Comparison of ENCODE assay signal across 8 cellular contexts in the genomic region with DNA sequence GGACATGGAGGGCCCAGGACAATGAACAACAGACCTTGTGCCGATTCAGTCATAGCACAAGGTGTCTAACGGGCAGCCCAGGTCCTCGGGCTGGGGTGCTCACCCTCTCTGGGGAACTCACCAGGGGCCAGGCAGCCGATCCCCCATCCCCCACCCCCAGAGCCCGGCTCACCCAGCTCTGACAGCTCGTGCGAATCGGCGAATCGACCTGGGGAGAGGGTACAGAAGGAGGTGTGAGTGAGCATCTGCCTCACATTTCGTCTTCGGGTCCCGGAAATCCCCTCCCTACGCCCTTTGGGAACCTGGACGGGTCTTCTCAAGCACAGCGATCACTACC. TPM values are rescaled to one million over a fixed set of nuclear protein-coding genes. Genes with fewer than 3 reads are reported as not detected.
DNase-seq lines count a peak whose midpoint lies in the region; ATAC-seq, FAIRE-seq and TF ChIP-seq lines count a peak whose summit lies in the region.

No MANE protein-coding gene starts in this region.

- intact Hi-C loops in endothelial cell of umbilical vein (cut with micrococcal nuclease) (loop anchor here (1.0 kb wide), 1 partner anchor 45 kb away; no protein-coding TSS in a partner anchor), ovary (cut with DNase I) (no loop called here)

- peak overlapping the region; percentile 79 for H3K27ac ChIP-seq in endothelial cell of umbilical vein (ENCODE audit: insufficient read depth, low read depth, low read length)
- H3K27ac ChIP-seq in ovary = peak overlapping the region; percentile 4 to 83

- no peak for FAIRE-seq in endothelial cell of umbilical vein (lab: Jason Lieb, UNC)

- ATAC-seq in GM19452 (IDR thresholded peaks at IDR 0.05; ENCODE audit: unreplicated experiment) = peak; percentile 5

- CTCF ChIA-PET in endothelial cell of umbilical vein (lab: Charles Lee) = interaction anchor here (1.0 to 1.3 kb wide), 3 partner anchors 45 to 146 kb away, joined by 3 to 5 read pairs (median 4); no protein-coding TSS in a partner anchor

- H3K27me3 ChIP-seq in endothelial cell of umbilical vein (ENCODE audit: control insufficient read depth in 2 of 2, insufficient read depth in 2 of 2, low read length in 2 of 2) = peaks cover 5 to 9% of the 10 kb centered on the region in 2 experiments
- no peaks in the 10 kb centered on the region for H3K27me3 ChIP-seq in ovary

- POLR2A ChIA-PET in endothelial cell of umbilical vein (lab: Charles Lee) = interaction anchor here (1.3 to 1.6 kb wide), 2 partner anchors 11 to 18 kb away, joined by 3 to 4 read pairs; no protein-coding TSS in a partner anchor

- peak overlapping the region; percentile 96 for H3K4me2 ChIP-seq in endothelial cell of umbilical vein (ENCODE audit: insufficient read depth, low read length)

- dilution Hi-C loops in endothelial cell of umbilical vein (cut with MboI; ENCODE audit: extremely low pct_ligation_motif_present, low sequenced_read_pairs) = no loop called here

- H3K9me3 ChIP-seq in endothelial cell of umbilical vein (replicated peaks; ENCODE audit: control insufficient read depth, insufficient read depth, low read length) (no peaks in the 10 kb centered on the region), ovary (no peaks in the 10 kb centered on the region)

- peak overlapping the region; percentile 88 for H3K9ac ChIP-seq in endothelial cell of umbilical vein (replicated peaks; ENCODE audit: extremely low read depth, insufficient read depth, low read length)

- DNase-seq in NCI-H69 (lab: John Stamatoyannopoulos, UW) (peak; percentile 57), endothelial cell of umbilical vein (ENCODE audit: low read depth, low spot score) (no peak), ovary (no peak), EL (no peak), DMS114 treated with DMSO at 0.1 percent for 48 hours (lab: John Stamatoyannopoulos, UW; ENCODE audit: unreplicated experiment) (no peak), NCI-H2107 treated with DMSO at 0.1 percent for 48 hours (lab: John Stamatoyannopoulos, UW; ENCODE audit: unreplicated experiment) (no peak), NCI-H2227 treated with DMSO at 0.1 percent for 48 hours (lab: John Stamatoyannopoulos, UW) (no peak)

- TF ChIP-seq POLR2A in endothelial cell of umbilical vein (IDR thresholded peaks at IDR 0.05; ENCODE audit: low read depth, low read length) = no peak
- no peak for TF ChIP-seq POLR2A in ovary (IDR thresholded peaks at IDR 0.05)

- no peaks in the 10 kb centered on the region for H4K20me1 ChIP-seq in endothelial cell of umbilical vein (replicated peaks; ENCODE audit: control insufficient read depth, extremely low read depth, insufficient read depth, low read length)

- H3K79me2 ChIP-seq in endothelial cell of umbilical vein (ENCODE audit: control insufficient read depth, insufficient read depth, low read length) = peaks cover 10% of the 10 kb centered on the region

- H3K36me3 ChIP-seq in endothelial cell of umbilical vein (ENCODE audit: control insufficient read depth in 2 of 2, extremely low read depth in 1 of 2, insufficient read depth in 2 of 2, low read length in 2 of 2) (peaks cover 0 to 25% of the 10 kb centered on the region in 2 experiments), ovary (no peaks in the 10 kb centered on the region)

- H3K9me1 ChIP-seq in endothelial cell of umbilical vein (replicated peaks; ENCODE audit: control insufficient read depth, extremely low read depth, insufficient read depth, low read length) = no peaks in the 10 kb centered on the region

- H3K4me1 ChIP-seq in endothelial cell of umbilical vein (ENCODE audit: control insufficient read depth, extremely low read depth, insufficient read depth, low read length) (peaks cover 10% of the 10 kb centered on the region), ovary (ENCODE audit: insufficient read depth) (no peaks in the 10 kb centered on the region)

- TSS peak; percentile 68 for BruUV-seq in endothelial cell of umbilical vein (replicated peaks; lab: Mats Ljungman, UMichigan)

- peak overlapping the region; percentile 87 to 96 (median 94) for H3K4me3 ChIP-seq in endothelial cell of umbilical vein (replicated peaks in 1 of 3; ENCODE audit: insufficient read depth in 1 of 3, low read depth in 1 of 3, low read length in 3 of 3)
- H3K4me3 ChIP-seq in ovary = peak overlapping the region; percentile 86

- WGBS in ovary, 3 donors = 3 to 7% (median 4%) methylated on average over 16 of the region's 16 CpGs

- peak overlapping the region; percentile 49 for H2AFZ ChIP-seq in endothelial cell of umbilical vein (ENCODE audit: low read depth, low read length)

- no peak for TF ChIP-seq EP300 in ovary (IDR thresholded peaks at IDR 0.05)

- TF ChIP-seq CTCF in endothelial cell of umbilical vein (IDR thresholded peaks at IDR 0.05; ENCODE audit: extremely low read depth in 1 of 2, insufficient read depth in 1 of 2, low read depth in 1 of 2, low read length in 2 of 2) (no peak), ovary (IDR thresholded peaks at IDR 0.05) (no peak)

TF ChIP-seq in endothelial cell of umbilical vein, 7 proteins besides CTCF, POLR2A, EP300 and RAD21:
- TF ChIP-seq EZH2 (IDR thresholded peaks at IDR 0.05; ENCODE audit: borderline replicate concordance, low read depth, low read length, severe bottlenecking) (no peak), POLR2AphosphoS5 (IDR thresholded peaks at IDR 0.05; ENCODE audit: insufficient read depth, low read depth, low read length) (no peak), JUN (IDR thresholded peaks at IDR 0.05; ENCODE audit: borderline replicate concordance, insufficient read depth, insufficient read length, low read depth) (no peak), GATA2 (IDR thresholded peaks at IDR 0.05; ENCODE audit: insufficient read depth, insufficient read length, low read depth, low read length) (no peak)

RNA-seq across cellular contexts. Expression of a gene that starts 0.4 kb away (rescaled TPM):
- total RNA-seq in endothelial cell of umbilical vein (25.7 and 27.4 TPM in 2 replicates), ovary (10 to 100 TPM; 18.7 to 31.7 (median 26.5) TPM)
- polyA plus RNA-seq in endothelial cell of umbilical vein (32.2 and 36.8 TPM in 2 replicates), ovary (10 to 100 TPM in 1 of 2 donors, 1 to 10 TPM in 1; 2.9 to 30.0 TPM)
- polyA plus RNA-seq in endothelial cell of umbilical vein (2011; cell fraction: cytosol; rRNA removed) = 22.2 and 27.6 TPM in 2 replicates
- 43.7 and 47.3 TPM in 2 replicates for polyA plus RNA-seq in endothelial cell of umbilical vein (2011; cell fraction: nucleus; rRNA removed)
- 18.1 and 27.9 TPM in 2 replicates for polyA plus RNA-seq in endothelial cell of umbilical vein (2012)
- 14.1 and 19.1 TPM in 2 replicates for polyA minus RNA-seq in endothelial cell of umbilical vein
- 26.3 TPM for polyA minus RNA-seq in endothelial cell of umbilical vein (2011; cell fraction: cytosol; rRNA and poly(A)+ RNA removed)
- polyA minus RNA-seq in endothelial cell of umbilical vein (2011; cell fraction: nucleus; rRNA and poly(A)+ RNA removed) = 13.8 and 21.0 TPM in 2 replicates

RNA-seq across cellular contexts. Expression of a gene that starts 5.2 kb away (rescaled TPM):
- total RNA-seq in endothelial cell of umbilical vein = not detected in 2 replicates
- polyA plus RNA-seq in endothelial cell of umbilical vein = 0.06 and 0.10 TPM in 2 replicates
- polyA plus RNA-seq in endothelial cell of umbilical vein (2011; cell fraction: cytosol; rRNA removed) = 0.04 TPM in 1 of 2 replicates, not detected in the other
- polyA plus RNA-seq in endothelial cell of umbilical vein (2011; cell fraction: nucleus; rRNA removed) = 0.05 TPM in 1 of 2 replicates, not detected in the other
- polyA plus RNA-seq in endothelial cell of umbilical vein (2012) = not detected in 2 replicates
- 0.12 and 0.19 TPM in 2 replicates for polyA minus RNA-seq in endothelial cell of umbilical vein
- polyA minus RNA-seq in endothelial cell of umbilical vein (2011; cell fraction: cytosol; rRNA and poly(A)+ RNA removed) = not detected
- not detected in 2 replicates for polyA minus RNA-seq in endothelial cell of umbilical vein (2011; cell fraction: nucleus; rRNA and poly(A)+ RNA removed)
- total RNA-seq in ovary = 1 to 10 TPM; 1.4 to 8.0 (median 5.2) TPM
- polyA plus RNA-seq in ovary = 1 to 10 TPM in 1 of 2 donors, under 1 TPM in 1; 0.42 to 2.5 TPM

RNA-seq across cellular contexts. Expression of a gene that starts 10.2 kb away (rescaled TPM):
- total RNA-seq in endothelial cell of umbilical vein (1.1 and 1.4 TPM in 2 replicates), ovary (1 to 10 TPM in 1 of 7 donors, under 1 TPM in 5, not detected in 1; 0.48 to 1.6 (median 0.67) TPM)
- polyA plus RNA-seq in endothelial cell of umbilical vein (0.53 and 0.84 TPM in 2 replicates), ovary (under 1 TPM in 1 of 2 donors, not detected in 1; 0.23 TPM)
- 0.20 and 0.30 TPM in 2 replicates for polyA plus RNA-seq in endothelial cell of umbilical vein (2011; cell fraction: cytosol; rRNA removed)
- 2.9 and 4.5 TPM in 2 replicates for polyA plus RNA-seq in endothelial cell of umbilical vein (2011; cell fraction: nucleus; rRNA removed)
- polyA plus RNA-seq in endothelial cell of umbilical vein (2012) = 0.33 TPM in 1 of 2 replicates, not detected in the other
- 1.2 and 3.4 TPM in 2 replicates for polyA minus RNA-seq in endothelial cell of umbilical vein
- not detected for polyA minus RNA-seq in endothelial cell of umbilical vein (2011; cell fraction: cytosol; rRNA and poly(A)+ RNA removed)
- 6.7 and 13.2 TPM in 2 replicates for polyA minus RNA-seq in endothelial cell of umbilical vein (2011; cell fraction: nucleus; rRNA and poly(A)+ RNA removed)

RNA-seq across cellular contexts. Expression of a gene that starts 31.8 kb away (rescaled TPM):
- 4.8 and 5.3 TPM in 2 replicates for total RNA-seq in endothelial cell of umbilical vein
- 4.1 and 6.8 TPM in 2 replicates for polyA plus RNA-seq in endothelial cell of umbilical vein
- 3.2 and 3.9 TPM in 2 replicates for polyA plus RNA-seq in endothelial cell of umbilical vein (2011; cell fraction: cytosol; rRNA removed)
- 2.5 and 2.8 TPM in 2 replicates for polyA plus RNA-seq in endothelial cell of umbilical vein (2011; cell fraction: nucleus; rRNA removed)
- 3.8 and 4.9 TPM in 2 replicates for polyA plus RNA-seq in endothelial cell of umbilical vein (2012)
- 2.3 and 2.9 TPM in 2 replicates for polyA minus RNA-seq in endothelial cell of umbilical vein
- 1.1 TPM for polyA minus RNA-seq in endothelial cell of umbilical vein (2011; cell fraction: cytosol; rRNA and poly(A)+ RNA removed)
- 1.3 TPM in 2 replicates for polyA minus RNA-seq in endothelial cell of umbilical vein (2011; cell fraction: nucleus; rRNA and poly(A)+ RNA removed)
- 10 to 100 TPM in 6 of 7 donors, 1 to 10 TPM in 1; 9.9 to 24.1 (median 15.2) TPM for total RNA-seq in ovary
- 1 to 10 TPM; 3.7 to 8.0 TPM for polyA plus RNA-seq in ovary
